8 cellular contexts compared by ENCODE assay signal in genomic region chr1:26471498-26472329, GRCh38. TPM values are rescaled to one million over a fixed set of nuclear protein-coding genes. Genes with fewer than 3 reads are reported as not detected.
DNase-seq lines count a peak whose midpoint lies in the region; ATAC-seq and TF ChIP-seq lines count a peak whose summit lies in the region.

No MANE protein-coding gene starts in this region.

- no peak overlapping the region for H2AFZ ChIP-seq in ACC112 (ENCODE audit: low read length, unreplicated experiment)

- H3K9ac ChIP-seq in muscle layer of colon (ENCODE audit: low read length) = no peak overlapping the region

- H3K36me3 ChIP-seq in ACC112 (ENCODE audit: insufficient read depth, low read length) (peaks cover 32% of the 10 kb centered on the region), esophagus squamous epithelium (peaks cover 0 to 44% (median 4%) of the 10 kb centered on the region in 3 donors), muscle layer of colon (ENCODE audit: insufficient read depth, low read length) (peaks cover 37% of the 10 kb centered on the region)

- TF ChIP-seq POLR2A in esophagus squamous epithelium (IDR thresholded peaks at IDR 0.05) = no peak

- H3K27me3 ChIP-seq in ACC112 (ENCODE audit: insufficient read depth, low read length) (no peaks in the 10 kb centered on the region), esophagus squamous epithelium (no peaks in the 10 kb centered on the region), muscle layer of colon (ENCODE audit: control insufficient read depth in 1 of 2, insufficient read depth in 2 of 2, low read length in 2 of 2) (no peaks in the 10 kb centered on the region)

- in situ Hi-C loops in GM13976 (cut with MboI; ENCODE audit: low sequenced_read_pairs, unreplicated experiment) = no loop called here

- DNase-seq in GM13976 (ENCODE audit: low spot score) (peak; percentile 64), NCI-H510A (lab: John Stamatoyannopoulos, UW) (peak; percentile 84), esophagus squamous epithelium (lab: John Stamatoyannopoulos, UW) (no peak), stromal cell of bone marrow (ENCODE audit: low read depth) (peak; percentile 45)
- DNase-seq in activated CD4-positive, alpha-beta T cell treated with anti-CD3 and anti-CD28 coated beads, Interleukin-2, amount 50 U/mL, for 48 hours = peak; percentile 49 to 51

- WGBS in esophagus squamous epithelium, 2 donors = 0 to 1% methylated on average over 10 to 17 of the region's 56 CpGs

- intact Hi-C loops in esophagus squamous epithelium (cut with DNase I) = no loop called here

- no peak for TF ChIP-seq CTCF in GM13976 (IDR thresholded peaks at IDR 0.05; ENCODE audit: borderline replicate concordance, control extremely low read depth, extremely low read depth, insufficient read depth, missing control alignments)
- TF ChIP-seq CTCF in esophagus squamous epithelium (IDR thresholded peaks at IDR 0.05) = no peak

- peak overlapping the region; percentile 95 for H3K27ac ChIP-seq in ACC112 (ENCODE audit: low read depth, low read length)
- H3K27ac ChIP-seq in esophagus squamous epithelium = peak overlapping the region; percentile 99 to 100 (median 99)
- peak overlapping the region; percentile 94 for H3K27ac ChIP-seq in muscle layer of colon (ENCODE audit: low read depth, low read length)

- H3K4me3 ChIP-seq in ACC112 (ENCODE audit: low read depth, low read length) (peak overlapping the region; percentile 92), esophagus squamous epithelium (peak overlapping the region; percentile 87 to 100 (median 92)), muscle layer of colon (ENCODE audit: low read depth in 1 of 2, low read length in 2 of 2) (peak overlapping the region; percentile 73 to 99)

- H3K9me3 ChIP-seq in esophagus squamous epithelium (no peaks in the 10 kb centered on the region), muscle layer of colon (ENCODE audit: low read length) (no peaks in the 10 kb centered on the region)

- peak; percentile 3 for ATAC-seq in HG03175 (IDR thresholded peaks at IDR 0.05; ENCODE audit: unreplicated experiment)

- peaks cover 16% of the 10 kb centered on the region for H3K4me1 ChIP-seq in ACC112 (ENCODE audit: control insufficient read depth, insufficient read depth, low read length, unreplicated experiment)
- H3K4me1 ChIP-seq in esophagus squamous epithelium = peaks cover 35 to 61% (median 44%) of the 10 kb centered on the region in 3 donors
- H3K4me1 ChIP-seq in muscle layer of colon (ENCODE audit: insufficient read depth, low read length) = peaks cover 28% of the 10 kb centered on the region

- peaks cover 25% of the 10 kb centered on the region for H3K79me2 ChIP-seq in ACC112 (ENCODE audit: control insufficient read depth, insufficient read depth, low read length, unreplicated experiment)

RNA-seq across cellular contexts. Expression of gene HMGN2, which starts 0.5 kb away (rescaled TPM):
- 100 to 1,000 TPM; 105 to 312 (median 243) TPM for total RNA-seq in esophagus squamous epithelium

RNA-seq across cellular contexts. Expression of gene DHDDS, which starts 39.6 kb away (rescaled TPM):
- total RNA-seq in esophagus squamous epithelium = 10 to 100 TPM; 30.3 to 49.7 (median 37.9) TPM

RNA-seq across cellular contexts. Expression of gene RPS6KA1, which starts 57.8 kb away (rescaled TPM):
- 10 to 100 TPM; 24.0 to 49.7 (median 37.7) TPM for total RNA-seq in esophagus squamous epithelium
